Comparison of ENCODE assay signal across 30 cellular contexts in genomic region chr5:111777382-111777781, GRCh38.
"Had no signal": no experiment of that assay in that cellular context is flagged by ENCODE, and none has a peak within 500 bp of the region (broad histone marks: within the 10 kb centered on the region; RNA-seq: fewer than 3 reads in every experiment).

No MANE protein-coding gene starts in this region.

- H3K9me3 ChIP-seq: SJCRH30 had no signal

- H3K27ac ChIP-seq: brain microvascular endothelial cell, SJCRH30, SK-N-MC, WERI-Rb-1 had no signal

- H3K9me3 Mint-ChIP-seq: activated CD8-positive, alpha-beta T cell treated with anti-CD3 and anti-CD28 coated beads for 36 hours; activated naive CD8-positive, alpha-beta T cell treated with anti-CD3 and anti-CD28 coated beads for 36 hours; activated T-cell treated with anti-CD3 and anti-CD28 coated beads, Interleukin-2, amount 50 U/mL, for 72 hours; activated T-helper 17 cell treated with anti-CD3 and anti-CD28 coated beads, Interleukin-2, amount 50 U/mL, for 72 hours had no signal

- H3K4me1 Mint-ChIP-seq: activated naive CD8-positive, alpha-beta T cell treated with anti-CD3 and anti-CD28 coated beads for 36 hours; activated T-helper 17 cell treated with anti-CD3 and anti-CD28 coated beads, Interleukin-2, amount 50 U/mL, for 72 hours had no signal

- H3K27me3 ChIP-seq: brain microvascular endothelial cell, SJCRH30 had no signal

- ATAC-seq: activated CD8-positive, alpha-beta T cell treated with anti-CD3 and anti-CD28 coated beads for 36 hours; activated T-cell treated with anti-CD3 and anti-CD28 coated beads, Interleukin-2, amount 50 U/mL, for 72 hours; activated T-helper 17 cell treated with anti-CD3 and anti-CD28 coated beads, Interleukin-2, amount 50 U/mL, for 72 hours; Panc1 had no signal

- H3K36me3 ChIP-seq: brain microvascular endothelial cell, SJCRH30, WERI-Rb-1 had no signal

- H3K4me3 Mint-ChIP-seq: activated CD8-positive, alpha-beta T cell treated with anti-CD3 and anti-CD28 coated beads for 36 hours; activated naive CD8-positive, alpha-beta T cell treated with anti-CD3 and anti-CD28 coated beads for 36 hours; activated T-cell treated with anti-CD3 and anti-CD28 coated beads, Interleukin-2, amount 50 U/mL, for 72 hours; activated T-helper 17 cell treated with anti-CD3 and anti-CD28 coated beads, Interleukin-2, amount 50 U/mL, for 72 hours had no signal

- H3K27ac Mint-ChIP-seq: activated CD8-positive, alpha-beta T cell treated with anti-CD3 and anti-CD28 coated beads for 36 hours; activated naive CD8-positive, alpha-beta T cell treated with anti-CD3 and anti-CD28 coated beads for 36 hours; activated T-cell treated with anti-CD3 and anti-CD28 coated beads, Interleukin-2, amount 50 U/mL, for 72 hours; activated T-helper 17 cell treated with anti-CD3 and anti-CD28 coated beads, Interleukin-2, amount 50 U/mL, for 72 hours had no signal

- DNase-seq: activated CD4-positive, alpha-beta T cell treated with anti-CD3 and anti-CD28 coated beads for 1 hour; activated CD4-positive, alpha-beta T cell treated with anti-CD3 and anti-CD28 coated beads for 48 hours; activated CD4-positive, alpha-beta T cell treated with anti-CD3 and anti-CD28 coated beads, Interleukin-2, amount 50 U/mL, for 4 hours; activated CD4-positive, CD25-positive, alpha-beta regulatory T cell; activated CD8-positive, alpha-beta T cell treated with anti-CD3 and anti-CD28 coated beads for 36 hours; activated effector memory CD4-positive, alpha-beta T cell treated with anti-CD3 and anti-CD28 coated beads, Interleukin-2, amount 50 U/mL, for 16 hours; activated naive CD4-positive, alpha-beta T cell; activated naive CD4-positive, alpha-beta T cell treated with anti-CD3 and anti-CD28 coated beads, Interleukin-2, amount 50 U/mL, for 16 hours; activated naive CD8-positive, alpha-beta T cell treated with anti-CD3 and anti-CD28 coated beads for 36 hours; activated T-cell treated with anti-CD3 and anti-CD28 coated beads, Interleukin-2, amount 50 U/mL, for 1 hour; activated T-cell treated with anti-CD3 and anti-CD28 coated beads, Interleukin-2, amount 50 U/mL, for 72 hours; amniotic stem cell; aorta; brain microvascular endothelial cell; central memory CD4-positive, alpha-beta T cell; MM.1S; NCI-H1092 treated with DMSO at 0.1 percent for 48 hours; NCI-H1417; NCI-H187 treated with DMSO at 0.1 percent for 48 hours; NCI-H2081 treated with DMSO at 0.1 percent for 48 hours; NCI-H226; NCI-H446 treated with DMSO at 0.1 percent for 48 hours; NCI-H524 treated with DMSO at 0.1 percent for 48 hours; SHP77; SJCRH30; T1000; WERI-Rb-1 had no signal

- H3K4me3 ChIP-seq: SJCRH30, SK-N-MC had no signal

- H3K36me3 Mint-ChIP-seq: activated naive CD8-positive, alpha-beta T cell treated with anti-CD3 and anti-CD28 coated beads for 36 hours had no signal
